ENCODE assay signal across 8 cellular contexts in the genomic region with DNA sequence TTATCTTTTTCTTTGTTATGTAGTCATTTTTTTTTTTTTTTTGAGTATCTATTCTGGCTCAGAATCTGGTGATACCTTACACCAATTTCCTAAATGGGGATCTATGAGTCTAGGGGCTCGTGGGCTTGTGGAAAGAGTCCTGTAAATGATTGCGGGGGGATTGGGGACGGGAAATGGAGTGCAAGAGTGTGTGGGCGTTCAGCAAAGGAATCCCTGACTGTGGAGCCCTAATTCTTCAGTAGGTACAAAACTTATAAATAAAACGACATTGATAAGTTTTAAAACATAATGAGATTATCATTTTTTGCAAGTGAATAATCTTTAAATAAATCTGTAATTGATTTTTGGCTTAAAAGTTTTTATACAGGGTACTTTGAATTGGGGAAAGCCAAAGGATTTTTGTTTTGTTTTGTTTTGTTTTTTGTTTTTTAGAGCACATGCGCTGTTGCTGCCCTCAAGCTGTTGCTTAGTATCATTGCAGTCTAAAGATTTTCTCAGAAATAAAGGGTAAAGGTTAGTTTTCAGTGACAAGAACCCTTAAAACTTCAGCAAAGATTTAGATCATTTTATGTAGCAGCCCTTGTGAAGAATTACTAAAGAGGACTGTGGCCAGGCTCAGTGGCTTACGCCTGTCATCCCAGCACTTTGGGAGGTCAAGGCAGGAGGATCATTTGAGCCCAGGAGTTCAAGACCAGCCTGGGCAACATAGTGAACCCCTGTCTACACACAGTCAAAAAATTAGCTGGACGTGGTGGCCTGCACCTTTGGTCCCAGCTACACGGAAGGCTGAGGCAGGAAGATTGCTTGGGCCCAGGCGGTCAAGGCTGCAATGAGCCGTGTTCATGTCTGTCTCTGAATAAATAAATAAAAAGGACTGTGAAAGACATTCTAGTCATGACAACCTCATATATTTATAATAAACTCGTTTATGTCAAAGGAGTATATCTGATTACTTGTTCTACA. TPM values are rescaled to one million over a fixed set of nuclear protein-coding genes. Genes with fewer than 3 reads are reported as not detected.
A peak's percentile ranks its signal among the peaks of the same experiment; 100 is the strongest.
DNase-seq lines count a peak whose midpoint lies in the region; ATAC-seq, FAIRE-seq and TF ChIP-seq lines count a peak whose summit lies in the region.

No MANE protein-coding gene starts in this region.

- peak overlapping the region; percentile 64 to 95 (median 90); a peak in 7 of 8 replicates for H3K4me3 ChIP-seq in H1 (ENCODE audit: extremely low read depth in 1 of 4, insufficient read depth in 2 of 4, low read depth in 3 of 4, low read length in 4 of 4)

- H2AFZ ChIP-seq in H1 (ENCODE audit: low read length), result no peak overlapping the region

- no peak overlapping the region for H2BK120ac ChIP-seq in H1 (replicated peaks; ENCODE audit: low read depth, low read length)

- no peaks in the 10 kb centered on the region for H3K36me3 Mint-ChIP-seq in IgD-negative memory B cell
- peaks cover 0 to 25% (median 7%) of the 10 kb centered on the region in 3 donors for H3K36me3 Mint-ChIP-seq in naive thymus-derived CD8-positive, alpha-beta T cell

- H3K9ac ChIP-seq in H1 (replicated peaks in 1 of 4; ENCODE audit: extremely low read depth in 1 of 4, low read depth in 3 of 4, low read length in 3 of 4), result no peak overlapping the region

- no peak overlapping the region for H3K27ac ChIP-seq in H1 (ENCODE audit: low read depth, low read length)

- WGBS in H1 (ENCODE audit: extremely low coverage in 1 of 2, insufficient coverage in 1 of 2, insufficient read length in 1 of 2, insufficient replicate concordance in 2 of 2, low coverage in 1 of 2, low lambda C conversion rate in 2 of 2, missing lambda C conversion rate in 1 of 2), 2 experiments, result 35% methylated on average over 12 of the region's 12 CpGs; no CpG with 5 or more reads in 1 of the 2 experiments

- peak overlapping the region; percentile 98 to 99 (median 98) for H3K4me3 Mint-ChIP-seq in IgD-negative memory B cell
- H3K4me3 Mint-ChIP-seq in naive thymus-derived CD8-positive, alpha-beta T cell, result peak overlapping the region; percentile 87 to 99 (median 96)

- peaks cover 7% of the 10 kb centered on the region; the same call in 1 of the 2 replicates for H3K23me2 ChIP-seq in H1 (ENCODE audit: low read depth, low read length)

- H3K9me3 Mint-ChIP-seq in IgD-negative memory B cell, result peaks cover 0 to 3% (median 0%) of the 10 kb centered on the region in 3 donors
- H3K9me3 Mint-ChIP-seq in naive thymus-derived CD8-positive, alpha-beta T cell, result peaks cover 0 to 4% (median 0%) of the 10 kb centered on the region in 9 donors

- no peak for TF ChIP-seq EP300 in H1 (IDR thresholded peaks at IDR 0.05; ENCODE audit: borderline replicate concordance in 1 of 2, low read depth in 2 of 2, low read length in 2 of 2)

- no peak overlapping the region for H4K5ac ChIP-seq in H1 (ENCODE audit: insufficient read length, low read depth, low read length)

- peak; percentile 32 for FAIRE-seq in H1 (lab: Jason Lieb, UNC)

- 0 out of 2 replicates have a peak, but pooled peaks cover 2% of the 10 kb centered on the region for H3K79me1 ChIP-seq in H1 (ENCODE audit: low read depth, low read length)

- H3K56ac ChIP-seq in H1 (replicated peaks; ENCODE audit: insufficient read length, low read depth, low read length), result no peak overlapping the region

- no peaks in the 10 kb centered on the region for H4K20me1 ChIP-seq in H1 (replicated peaks in 1 of 2; ENCODE audit: control insufficient read depth in 1 of 2, insufficient read depth in 2 of 2, low read length in 2 of 2)

- no peak overlapping the region for H2BK5ac ChIP-seq in H1 (ENCODE audit: low read depth, low read length)

- no peak overlapping the region for H2BK15ac ChIP-seq in H1 (ENCODE audit: low read length)

- H3K27me3 ChIP-seq in H1 (replicated peaks in 1 of 4; ENCODE audit: control insufficient read depth in 3 of 4, extremely low read depth in 1 of 4, insufficient read depth in 3 of 4, low read length in 3 of 4), result no peaks in the 10 kb centered on the region

- peak overlapping the region; percentile 99 to 100 (median 100) for H3K27ac Mint-ChIP-seq in IgD-negative memory B cell
- peak overlapping the region; percentile 90 to 100 (median 99) for H3K27ac Mint-ChIP-seq in naive thymus-derived CD8-positive, alpha-beta T cell

- H4K91ac ChIP-seq in H1 (replicated peaks; ENCODE audit: insufficient read length, low read length), result no peak overlapping the region

- no peak for ATAC-seq in naive thymus-derived CD8-positive, alpha-beta T cell
- no peak for ATAC-seq in GM18909 (IDR thresholded peaks at IDR 0.05; ENCODE audit: poor library complexity, unreplicated experiment)

- H3K27me3 Mint-ChIP-seq in IgD-negative memory B cell, result no peaks in the 10 kb centered on the region
- peaks cover 0 to 3% (median 0%) of the 10 kb centered on the region in 5 donors for H3K27me3 Mint-ChIP-seq in naive thymus-derived CD8-positive, alpha-beta T cell

- no peaks in the 10 kb centered on the region for H3K9me3 ChIP-seq in H1 (ENCODE audit: insufficient read depth in 2 of 2, low read depth in 1 of 2, low read length in 1 of 2)

- no peak overlapping the region for H2AK5ac ChIP-seq in H1 (ENCODE audit: low read depth, low read length)

- 0 out of 4 replicates have a peak, but pooled peaks cover 0 to 5% of the 10 kb centered on the region in 2 experiments for H3K79me2 ChIP-seq in H1 (ENCODE audit: control insufficient read depth in 1 of 2, insufficient read depth in 2 of 2, low read length in 2 of 2)

- no peak overlapping the region for H2BK20ac ChIP-seq in H1 (ENCODE audit: low read length)

- H3K4me2 ChIP-seq in H1 (ENCODE audit: insufficient read depth in 1 of 2, low read depth in 2 of 2, low read length in 2 of 2), result peak overlapping the region; percentile 82 to 92

- H3K4ac ChIP-seq in H1 (replicated peaks; ENCODE audit: insufficient read length, low read depth, low read length), result no peak overlapping the region

- TF ChIP-seq RAD21 in H1 (IDR thresholded peaks at IDR 0.05 in 1 of 2, conservative IDR thresholded peaks at IDR 0.05 in 1 of 2; ENCODE audit: low read depth in 2 of 2, low read length in 2 of 2), result peak; percentile 71 to 76

- POLR2A ChIA-PET in H1 (lab: Charles Lee; ENCODE audit: partially characterized antibody), result no interaction called here
- POLR2A ChIA-PET in naive thymus-derived CD8-positive, alpha-beta T cell (lab: Charles Lee), result interaction anchor here (1.0 to 7.0 kb wide), 7 partner anchors 9 to 453 kb away, joined by 3 to 302 read pairs (median 13); a partner anchor contains a TSS

- no peak for TF ChIP-seq POLR2A in H1 (IDR thresholded peaks at IDR 0.05; ENCODE audit: control extremely low read depth in 1 of 2, low read depth in 2 of 2, low read length in 2 of 2)

- no peaks in the 10 kb centered on the region for H3K36me3 ChIP-seq in H1 (ENCODE audit: control insufficient read depth in 2 of 4, insufficient read depth in 4 of 4, low read length in 3 of 4)

- no peak overlapping the region for H3K23ac ChIP-seq in H1 (ENCODE audit: insufficient read length)

- TF ChIP-seq CTCF in H1 (IDR thresholded peaks at IDR 0.05; ENCODE audit: control extremely low read depth in 1 of 3, insufficient read depth in 1 of 3, low read depth in 1 of 3, low read length in 3 of 3), result peak in 2 of 3 experiments; percentile 48 to 53; a peak in 2 of 4 replicates

- H3K14ac ChIP-seq in H1 (ENCODE audit: insufficient read length), result no peak overlapping the region

- peaks cover 18 to 43% (median 28%) of the 10 kb centered on the region in 3 donors for H3K4me1 Mint-ChIP-seq in IgD-negative memory B cell
- H3K4me1 Mint-ChIP-seq in naive thymus-derived CD8-positive, alpha-beta T cell, result peaks cover 19 to 56% (median 50%) of the 10 kb centered on the region in 4 donors

- no peak overlapping the region for H3K18ac ChIP-seq in H1 (ENCODE audit: extremely low read depth, low read length)

- peaks cover 0 to 2% (median 0%) of the 10 kb centered on the region in 4 experiments; a peak in 1 of 7 replicates for H3K4me1 ChIP-seq in H1 (replicated peaks in 1 of 4; ENCODE audit: control insufficient read depth in 3 of 4, insufficient read depth in 4 of 4, low read length in 3 of 4)

- peak; percentile 20 for DNase-seq in activated T-cell treated with anti-CD3 and anti-CD28 coated beads, Interleukin-2, amount 50 U/mL, for 1 hour
- DNase-seq in activated T-cell treated with anti-CD3 and anti-CD28 coated beads for 4 hours (no peak), SK-N-DZ (ENCODE audit: low spot score) (peak; percentile 28), H1 (ENCODE audit: low read depth in 1 of 2, low spot score in 2 of 2) (no peak), NCI-H1048 (lab: John Stamatoyannopoulos, UW) (no peak)
- peak in 4 of 10 donors; percentile 9 to 57 (median 54) for DNase-seq in naive thymus-derived CD8-positive, alpha-beta T cell

- H2BK12ac ChIP-seq in H1 (ENCODE audit: low read depth, low read length), result no peak overlapping the region

- CTCF ChIA-PET in H1 (lab: Charles Lee; ENCODE audit: partially characterized antibody), result interaction anchor here (0.6 to 2.4 kb wide), 14 partner anchors 18 to 274 kb away, joined by 3 to 17 read pairs (median 4); no protein-coding TSS in a partner anchor

- no peak overlapping the region; the same call in 1 of the 2 replicates for H4K8ac ChIP-seq in H1 (ENCODE audit: extremely low read depth, insufficient read depth, low read length)

RNA-seq across cellular contexts. Expression of a gene that starts 1.7 kb away (rescaled TPM):
- polyA plus RNA-seq in IgD-negative memory B cell (42.4 TPM), H1 (2011; rRNA removed) (3.7 and 3.8 TPM in 2 replicates)
- 34.3 and 36.0 TPM in 2 replicates for polyA plus RNA-seq in SK-N-DZ (2014; cell fraction: cytosol; rRNA removed)
- polyA plus RNA-seq in SK-N-DZ (2014; cell fraction: nucleus; rRNA removed), result 62.9 and 103 TPM in 2 replicates
- total RNA-seq in H1 (2021; fragmentation: NEBNext Ultra II Directional; extraction: Animal tissue kit (Norgen Biotek cat#: 25700)), result 24.4 and 28.3 TPM in 2 replicates
- 6.1 TPM for polyA plus RNA-seq in H1 (2011; cell fraction: cytosol; rRNA removed)
- polyA plus RNA-seq in H1 (2011; cell fraction: nucleus; rRNA removed), result 8.6 TPM
- polyA plus RNA-seq in H1 (2012, experiment 1 of 2), result 11.5 to 17.6 TPM (median 15.3 TPM) in 4 replicates
- polyA plus RNA-seq in H1 (2012, experiment 2 of 2), result 0.89 TPM
- 18.0 TPM for polyA plus RNA-seq in H1 (2013, experiment 1 of 2)
- 17.3 TPM for polyA plus RNA-seq in H1 (2013, experiment 2 of 2)
- polyA minus RNA-seq in H1 (2011; rRNA and poly(A)+ RNA removed), result 5.0 and 8.5 TPM in 2 replicates
- polyA minus RNA-seq in H1 (2011; cell fraction: cytosol; rRNA and poly(A)+ RNA removed), result 6.2 TPM
- polyA minus RNA-seq in H1 (2011; cell fraction: nucleus; rRNA and poly(A)+ RNA removed), result 8.1 TPM
- 100 to 1,000 TPM; 147 to 148 TPM for total RNA-seq in naive thymus-derived CD8-positive, alpha-beta T cell
- polyA plus RNA-seq in naive thymus-derived CD8-positive, alpha-beta T cell, result 10 to 100 TPM; 42.2 to 56.9 (median 53.1) TPM

RNA-seq across cellular contexts. Expression of a gene that starts 48.6 kb away (rescaled TPM):
- 6.1 TPM for polyA plus RNA-seq in IgD-negative memory B cell
- polyA plus RNA-seq in SK-N-DZ (2014; cell fraction: cytosol; rRNA removed), result 35.3 and 37.5 TPM in 2 replicates
- 67.6 and 84.8 TPM in 2 replicates for polyA plus RNA-seq in SK-N-DZ (2014; cell fraction: nucleus; rRNA removed)
- total RNA-seq in H1 (2021; fragmentation: NEBNext Ultra II Directional; extraction: Animal tissue kit (Norgen Biotek cat#: 25700)), result 5.4 and 5.5 TPM in 2 replicates
- 1.3 and 1.8 TPM in 2 replicates for polyA plus RNA-seq in H1 (2011; rRNA removed)
- polyA plus RNA-seq in H1 (2011; cell fraction: cytosol; rRNA removed), result 2.7 TPM
- polyA plus RNA-seq in H1 (2011; cell fraction: nucleus; rRNA removed), result 1.6 TPM
- polyA plus RNA-seq in H1 (2012, experiment 1 of 2), result 2.0 to 3.8 TPM (median 2.3 TPM) in 4 replicates
- 0.31 TPM for polyA plus RNA-seq in H1 (2012, experiment 2 of 2)
- polyA plus RNA-seq in H1 (2013, experiment 1 of 2), result 5.0 TPM
- polyA plus RNA-seq in H1 (2013, experiment 2 of 2), result 4.7 TPM
- 0.85 and 1.4 TPM in 2 replicates for polyA minus RNA-seq in H1 (2011; rRNA and poly(A)+ RNA removed)
- 1.5 TPM for polyA minus RNA-seq in H1 (2011; cell fraction: cytosol; rRNA and poly(A)+ RNA removed)
- 4.6 TPM for polyA minus RNA-seq in H1 (2011; cell fraction: nucleus; rRNA and poly(A)+ RNA removed)
- 10 to 100 TPM; 11.8 to 12.1 TPM for total RNA-seq in naive thymus-derived CD8-positive, alpha-beta T cell
- polyA plus RNA-seq in naive thymus-derived CD8-positive, alpha-beta T cell, result 1 to 10 TPM; 4.5 to 8.7 (median 6.4) TPM

RNA-seq across cellular contexts. Expression of a gene that starts 48.8 kb away (rescaled TPM):
- polyA plus RNA-seq in IgD-negative memory B cell (0.44 TPM), H1 (2011; rRNA removed) (9.4 and 9.9 TPM in 2 replicates)
- 40.5 and 42.5 TPM in 2 replicates for polyA plus RNA-seq in SK-N-DZ (2014; cell fraction: cytosol; rRNA removed)
- polyA plus RNA-seq in SK-N-DZ (2014; cell fraction: nucleus; rRNA removed), result 29.3 and 42.8 TPM in 2 replicates
- total RNA-seq in H1 (2021; fragmentation: NEBNext Ultra II Directional; extraction: Animal tissue kit (Norgen Biotek cat#: 25700)), result 20.1 and 22.3 TPM in 2 replicates
- polyA plus RNA-seq in H1 (2011; cell fraction: cytosol; rRNA removed), result 12.3 TPM
- polyA plus RNA-seq in H1 (2011; cell fraction: nucleus; rRNA removed), result 7.0 TPM
- polyA plus RNA-seq in H1 (2012, experiment 1 of 2), result 12.0 to 17.6 TPM (median 12.9 TPM) in 4 replicates
- polyA plus RNA-seq in H1 (2012, experiment 2 of 2), result 5.2 TPM
- polyA plus RNA-seq in H1 (2013, experiment 1 of 2), result 30.0 TPM
- polyA plus RNA-seq in H1 (2013, experiment 2 of 2), result 34.1 TPM
- 6.1 and 8.0 TPM in 2 replicates for polyA minus RNA-seq in H1 (2011; rRNA and poly(A)+ RNA removed)
- polyA minus RNA-seq in H1 (2011; cell fraction: cytosol; rRNA and poly(A)+ RNA removed), result 5.1 TPM
- polyA minus RNA-seq in H1 (2011; cell fraction: nucleus; rRNA and poly(A)+ RNA removed), result 8.6 TPM
- total RNA-seq in naive thymus-derived CD8-positive, alpha-beta T cell, result 1 to 10 TPM in 1 of 2 experiments, under 1 TPM in 1; 0.60 to 1.1 TPM
- under 1 TPM in 2 of 3 donors, not detected in 1; 0.56 to 0.81 TPM for polyA plus RNA-seq in naive thymus-derived CD8-positive, alpha-beta T cell

Comparison
In these comparisons a context has a peak if more than half of its experiments do, and no peak if none do; other contexts are left out.
1. DNase-seq: peak in activated T-cell treated with anti-CD3 and anti-CD28 coated beads, Interleukin-2, amount 50 U/mL, for 1 hour (single experiment) and SK-N-DZ (single experiment); none in activated T-cell treated with anti-CD3 and anti-CD28 coated beads for 4 hours (single experiment), H1 (0 of 2) and NCI-H1048 (single experiment).